In the genomic region with DNA sequence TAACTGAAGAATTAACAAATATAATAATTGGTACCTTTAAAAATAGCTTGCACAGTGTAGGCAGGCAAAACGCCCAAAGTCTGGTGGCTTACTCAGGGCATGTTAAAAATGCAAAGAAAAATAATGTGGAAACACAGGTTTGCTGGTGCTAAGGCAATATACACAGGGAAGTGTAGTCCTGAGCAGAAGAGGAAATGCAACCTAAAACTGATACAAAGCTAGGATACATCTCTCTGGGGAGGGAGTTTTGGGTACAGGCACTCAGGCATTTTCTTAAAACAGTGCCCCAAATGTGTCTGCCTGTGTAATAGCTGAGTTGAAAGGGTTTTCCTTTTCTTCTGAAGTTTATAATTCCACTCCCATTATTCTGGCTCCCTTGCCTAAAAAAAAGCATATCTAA, we compare ENCODE assay signal across 21 cellular contexts.
DNase-seq lines count a peak whose midpoint lies in the region; ATAC-seq lines count a peak whose summit lies in the region.
"Had no signal": no experiment of that assay in that cellular context is flagged by ENCODE, and none has a peak within 500 bp of the region (broad histone marks: within the 10 kb centered on the region; RNA-seq: fewer than 3 reads in every experiment).

No MANE protein-coding gene starts in this region.

- ATAC-seq in GM19395 (IDR thresholded peaks at IDR 0.05; ENCODE audit: unreplicated experiment), result peak; percentile 64
- ATAC-seq in GM19463 (IDR thresholded peaks at IDR 0.05; ENCODE audit: unreplicated experiment), result no peak
- ATAC-seq: activated CD8-positive, alpha-beta memory T cell treated with anti-CD3 and anti-CD28 coated beads, Interleukin-2, amount 10 ng/mL, durations not matched to agents 7 days and 5 days; activated T-helper 17 cell treated with anti-CD3 and anti-CD28 coated beads, Interleukin-2, amount 50 U/mL, for 72 hours; gastroesophageal sphincter; stimulated activated memory B cell treated with anti-CD40 and anti-IgM and Interleukin-4, amounts not matched to agents 10 μg/mL and 1 μg/mL and 100 μg/mL, for 72 hours had no signal

- in situ Hi-C loops in KBM-7 (cut with MboI; ENCODE audit: low pct_unique_long_range_greater_than_20kb, low sequenced_read_pairs), result no loop called here

- DNase-seq in CD1c-positive myeloid dendritic cell (ENCODE audit: extremely low spot score), result peak; percentile 6
- DNase-seq in KBM-7, result peak; percentile 26
- peak; percentile 9 for DNase-seq in medulla oblongata (ENCODE audit: extremely low spot score)
- DNase-seq in UCSD-AML1 (lab: John Stamatoyannopoulos, UW; ENCODE audit: unreplicated experiment), result no peak
- no peak for DNase-seq in activated effector memory CD4-positive, alpha-beta T cell treated with Interleukin-2 at 50 U/mL for 16 hours
- DNase-seq in superior temporal gyrus (ENCODE audit: extremely low spot score), result no peak
- DNase-seq: activated CD4-positive, alpha-beta T cell treated with anti-CD3 and anti-CD28 coated beads for 48 hours; activated CD8-positive, alpha-beta memory T cell treated with anti-CD3 and anti-CD28 coated beads, Interleukin-2, amount 10 ng/mL, durations not matched to agents 7 days and 5 days; activated naive CD8-positive, alpha-beta T cell treated with anti-CD3 and anti-CD28 coated beads, Interleukin-2, amount 10 ng/mL, durations not matched to agents 7 days and 5 days; DMS79; effector CD4-positive, alpha-beta T cell; Karpas-422; NCI-H526; Right ventricle myocardium superior; sigmoid colon; T-helper 1 cell had no signal

Comparison
In these comparisons a context has a peak if more than half of its experiments do, and no peak if none do; other contexts are left out.
1. DNase-seq: peak in CD1c-positive myeloid dendritic cell (single experiment), KBM-7 (single experiment) and medulla oblongata (single experiment); none in UCSD-AML1 (single experiment), activated effector memory CD4-positive, alpha-beta T cell treated with Interleukin-2 at 50 U/mL for 16 hours (single experiment) and superior temporal gyrus (single experiment).